In the genomic region with DNA sequence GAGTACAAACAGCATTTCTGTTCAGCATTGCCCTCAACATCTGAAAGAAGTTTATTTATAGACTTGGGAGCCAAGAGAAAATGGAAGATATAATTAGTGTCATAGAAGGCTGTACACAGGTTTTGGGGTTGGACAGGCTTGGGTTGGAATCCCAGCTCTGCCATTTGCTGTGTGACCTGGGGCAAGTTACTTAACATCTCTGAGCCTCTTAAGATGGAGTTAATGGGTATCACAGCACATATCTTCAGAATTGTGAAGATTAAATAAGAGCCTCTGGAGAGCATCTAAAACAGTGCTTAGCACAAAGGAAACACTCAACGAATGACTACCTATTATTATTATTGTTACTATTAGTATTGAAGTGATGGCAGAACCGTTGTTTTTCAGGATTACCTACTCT, we compare ENCODE assay signal across 12 cellular contexts. TPM values are rescaled to one million over a fixed set of nuclear protein-coding genes. Genes with fewer than 3 reads are reported as not detected.
"Had no signal": no experiment of that assay in that cellular context is flagged by ENCODE, and none has a peak within 500 bp of the region (broad histone marks: within the 10 kb centered on the region; RNA-seq: fewer than 3 reads in every experiment).

No MANE protein-coding gene starts in this region.

- H3K4me1 ChIP-seq: HAP-1 had no signal

- ATAC-seq: GM23338, HCT116 had no signal

- H3K9me3 ChIP-seq: HAP-1 had no signal

- H2AFZ ChIP-seq: GM23248, GM23338 had no signal

- DNase-seq: GM23248, GOT3, H7, H9, HCEC 1CT, HFFc6 had no signal

- H3K4me3 ChIP-seq: GM23248, GM23338, HAP-1 had no signal

- FAIRE-seq: H1, H54 had no signal

- H3K4me2 ChIP-seq: GM23338 had no signal

- H3K36me3 ChIP-seq: HAP-1 had no signal

- H3K9ac ChIP-seq: GM23248 had no signal

- H3K27ac ChIP-seq: GM23248 had no signal

RNA-seq across cellular contexts. Expression of gene CACNG2, which starts 12.1 kb away (rescaled TPM):
- total RNA-seq: GM23248, GM23338, H1, H4, H7, H9, HFFc6 had no signal
- polyA plus RNA-seq: GM23248, GM23338, H1 had no signal
